In the genomic region with DNA sequence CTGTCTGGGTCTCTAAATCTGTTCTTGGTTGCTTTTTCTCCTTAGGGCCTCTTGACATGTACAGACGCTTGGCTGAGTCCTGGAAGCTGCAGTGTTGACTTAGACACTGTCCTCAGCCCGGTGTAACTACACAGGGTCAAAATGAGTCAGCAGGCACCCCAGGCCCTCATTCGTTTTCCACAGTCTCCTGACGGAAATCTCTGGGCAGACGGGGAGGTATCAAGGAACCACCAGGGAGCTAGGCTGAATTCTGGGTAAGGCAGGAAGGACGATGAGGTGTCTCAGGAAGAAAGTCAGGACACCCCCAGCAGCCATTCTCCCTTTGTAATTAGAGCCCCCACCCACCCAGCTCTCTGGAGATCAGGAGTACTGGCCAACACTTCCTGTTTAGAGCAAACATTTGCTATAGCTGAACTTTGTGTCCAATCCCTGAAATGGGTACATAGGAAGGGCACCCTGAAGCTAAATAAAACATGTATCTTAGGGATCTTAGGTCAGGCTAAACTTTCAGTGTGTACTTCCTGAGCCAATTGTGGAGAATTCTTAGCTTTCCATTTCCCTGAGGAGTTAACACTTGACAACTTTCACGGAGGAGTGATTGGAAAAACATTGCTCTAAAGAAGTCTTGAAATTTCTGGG, we compare ENCODE assay signal across 1 cellular context.
TF ChIP-seq lines count a peak whose summit lies in the region.

No MANE protein-coding gene starts in this region.

TF ChIP-seq in K562, 482 proteins besides CTCF, POLR2A, EP300 and RAD21 (continued from another document):
- TF ChIP-seq JUN (IDR thresholded peaks at IDR 0.05; ENCODE audit: borderline replicate concordance, low read depth, low read length) = 0 out of 2 replicates have a peak, but pooled peaks have one; percentile 28
- TF ChIP-seq JUN (CRISPR knock-in tag; IDR thresholded peaks at IDR 0.05; ENCODE audit: borderline replicate concordance) = no peak
- 0 out of 2 replicates have a peak, but pooled peaks have one; percentile 12 for TF ChIP-seq GABPA (tag; conservative IDR thresholded peaks at IDR 0.05; ENCODE audit: low read depth)
- 0 out of 2 replicates have a peak, but pooled peaks have one; percentile 24 for TF ChIP-seq ETV1 (tag; conservative IDR thresholded peaks at IDR 0.05; ENCODE audit: low read depth)
- TF ChIP-seq, protein P1, sequence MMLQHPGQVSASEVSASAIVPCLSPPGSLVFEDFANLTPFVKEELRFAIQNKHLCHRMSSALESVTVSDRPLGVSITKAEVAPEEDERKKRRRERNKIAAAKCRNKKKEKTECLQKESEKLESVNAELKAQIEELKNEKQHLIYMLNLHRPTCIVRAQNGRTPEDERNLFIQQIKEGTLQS (IDR thresholded peaks at IDR 0.05) = peak; percentile 31; the same call in 1 of the 2 replicates
- TF ChIP-seq, protein P1 (CRISPR knock-in tag; conservative IDR thresholded peaks at IDR 0.05) = no peak
- TF ChIP-seq SPI1 (IDR thresholded peaks at IDR 0.05; ENCODE audit: borderline replicate concordance, low read depth, low read length) = 0 out of 2 replicates have a peak, but pooled peaks have one; percentile 30
